Comparison of ENCODE assay signal across 9 cellular contexts in the genomic region with DNA sequence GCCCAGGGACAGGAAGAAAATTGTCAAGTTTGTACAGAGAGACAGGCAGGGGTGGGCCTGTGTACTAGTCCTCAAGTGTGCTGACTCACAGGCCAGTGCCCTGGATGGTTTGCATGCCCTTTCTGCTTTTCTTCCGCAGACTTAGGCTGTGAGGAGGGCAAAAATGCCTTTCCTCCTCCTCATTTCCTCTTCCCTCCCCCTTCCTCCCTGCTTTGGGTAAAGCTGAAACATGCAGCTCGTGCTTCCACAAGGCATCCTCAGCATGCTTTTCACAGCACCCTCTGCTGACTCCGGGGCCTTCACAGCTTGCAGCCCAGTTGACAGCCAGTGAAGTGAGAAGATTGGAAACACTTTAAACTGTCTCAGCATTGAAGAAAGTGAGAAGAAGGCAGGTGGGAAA.
DNase-seq lines count a peak whose midpoint lies in the region; ATAC-seq, FAIRE-seq and TF ChIP-seq lines count a peak whose summit lies in the region.
"Had no signal": no experiment of that assay in that cellular context is flagged by ENCODE, and none has a peak within 500 bp of the region (broad histone marks: within the 10 kb centered on the region; RNA-seq: fewer than 3 reads in every experiment).

No MANE protein-coding gene starts in this region.

- H3K4me1 ChIP-seq in liver (ENCODE audit: control insufficient read depth in 4 of 4, insufficient read depth in 4 of 4, low read length in 3 of 4) (no peaks in the 10 kb centered on the region), HepG2 (ENCODE audit: insufficient read depth, low read length) (no peaks in the 10 kb centered on the region), keratinocyte (ENCODE audit: control insufficient read depth, extremely low read depth, insufficient read depth, low read length) (peaks cover 36% of the 10 kb centered on the region)

- H3K9ac ChIP-seq in liver (ENCODE audit: low read depth in 1 of 2, low read length in 2 of 2) (no peak overlapping the region), HepG2 (ENCODE audit: insufficient read depth, low read depth, low read length) (no peak overlapping the region), keratinocyte (ENCODE audit: control insufficient read depth, extremely low read depth, insufficient read depth, low read length) (no peak overlapping the region)

- no peaks in the 10 kb centered on the region for H3K79me2 ChIP-seq in HepG2 (ENCODE audit: insufficient read depth, low read length)
- no peaks in the 10 kb centered on the region for H3K79me2 ChIP-seq in keratinocyte (ENCODE audit: control insufficient read depth, insufficient read depth, low read length)

- no peaks in the 10 kb centered on the region for H3K9me3 ChIP-seq in liver (ENCODE audit: control insufficient read depth in 4 of 4, low read length in 3 of 4)
- H3K9me3 ChIP-seq in HepG2 (ENCODE audit: low read length), result no peaks in the 10 kb centered on the region
- no peaks in the 10 kb centered on the region for H3K9me3 ChIP-seq in keratinocyte (ENCODE audit: control insufficient read depth, low read depth, low read length)

- FAIRE-seq in HepG2 (lab: Jason Lieb, UNC) (no peak), keratinocyte (lab: Jason Lieb, UNC) (peak; percentile 98)

- 41% methylated on average over 3 of the region's 3 CpGs for WGBS in liver
- 0% methylated on average over 3 of the region's 3 CpGs for WGBS in HepG2 (ENCODE audit: low lambda C conversion rate)

- H3K36me3 ChIP-seq in liver (ENCODE audit: control insufficient read depth in 4 of 4, insufficient read depth in 3 of 4, low read depth in 1 of 4, low read length in 3 of 4) (no peaks in the 10 kb centered on the region), HepG2 (replicated peaks in 1 of 2; ENCODE audit: control insufficient read depth in 1 of 2, insufficient read depth in 2 of 2, low read length in 2 of 2) (no peaks in the 10 kb centered on the region), keratinocyte (ENCODE audit: control insufficient read depth in 2 of 2, extremely low read depth in 1 of 2, insufficient read depth in 2 of 2, low read length in 2 of 2) (no peaks in the 10 kb centered on the region)

- CTCF ChIA-PET in HepG2 (lab: Yijun Ruan, JAX; ENCODE audit: low intra/inter-chr PET ratio, low total read pairs), result no interaction called here

- H3K4me3 ChIP-seq in liver (ENCODE audit: low read depth in 1 of 3, low read length in 3 of 3), result no peak overlapping the region
- no peak overlapping the region for H3K4me3 ChIP-seq in HepG2 (replicated peaks in 1 of 3; ENCODE audit: insufficient read depth in 1 of 3, low read depth in 2 of 3, low read length in 3 of 3)
- H3K4me3 ChIP-seq in cardiac fibroblast (replicated peaks in 1 of 2; ENCODE audit: low read depth in 2 of 2, low read length in 2 of 2), result no peak overlapping the region
- no peak overlapping the region for H3K4me3 ChIP-seq in keratinocyte (ENCODE audit: control insufficient read depth in 2 of 3, extremely low read depth in 1 of 3, insufficient read depth in 2 of 3, low read depth in 1 of 3, low read length in 3 of 3)

- H3K27me3 ChIP-seq in liver (ENCODE audit: control insufficient read depth in 4 of 4, insufficient read depth in 4 of 4, low read length in 3 of 4), result no peaks in the 10 kb centered on the region
- H3K27me3 ChIP-seq in HepG2 (ENCODE audit: control insufficient read depth in 1 of 2, insufficient read depth in 2 of 2, low read length in 2 of 2), result no peaks in the 10 kb centered on the region
- no peaks in the 10 kb centered on the region for H3K27me3 ChIP-seq in keratinocyte (ENCODE audit: control insufficient read depth, extremely low read depth, insufficient read depth, low read length)

- ATAC-seq in HepG2, result no peak
- ATAC-seq in HG03196 (IDR thresholded peaks at IDR 0.05; ENCODE audit: unreplicated experiment), result no peak
- ATAC-seq in GM21619 (IDR thresholded peaks at IDR 0.05; ENCODE audit: unreplicated experiment), result no peak
- ATAC-seq in GM19328 (IDR thresholded peaks at IDR 0.05; ENCODE audit: unreplicated experiment), result no peak
- no peak for ATAC-seq in GM21423 (IDR thresholded peaks at IDR 0.05; ENCODE audit: unreplicated experiment)

- DNase-seq in HepG2 (ENCODE audit: low spot score) (no peak), cardiac fibroblast (ENCODE audit: low read depth in 2 of 2) (peak; percentile 97 to 98), keratinocyte (ENCODE audit: low read depth, low spot score) (peak; percentile 83)

- H2AFZ ChIP-seq in HepG2 (ENCODE audit: low read length), result no peak overlapping the region
- peak overlapping the region; percentile 20 for H2AFZ ChIP-seq in keratinocyte (ENCODE audit: control insufficient read depth, low read length)

- no peaks in the 10 kb centered on the region for H3K9me1 ChIP-seq in keratinocyte (ENCODE audit: control insufficient read depth, extremely low read depth, insufficient read depth, low read length)

- in situ Hi-C loops in HepG2 (cut with HindIII; ENCODE audit: extremely low pct_ligation_motif_present, low pct_unique_long_range_greater_than_20kb), result no loop called here

- TF ChIP-seq RAD21 in liver (IDR thresholded peaks at IDR 0.05) (peak; percentile 13 to 30), HepG2 (CRISPR knock-in tag; IDR thresholded peaks at IDR 0.05) (no peak)

- H3K27ac ChIP-seq in liver (ENCODE audit: low read depth in 1 of 2, low read length in 2 of 2) (no peak overlapping the region), HepG2 (ENCODE audit: extremely low read length, insufficient read depth, low read length) (no peak overlapping the region), keratinocyte (ENCODE audit: control insufficient read depth, insufficient read depth, low read length) (peak overlapping the region; percentile 29)
- H3K27ac ChIP-seq: C4-2B had no signal

- no peak overlapping the region for H3K4me2 ChIP-seq in HepG2 (ENCODE audit: low read depth, low read length)
- H3K4me2 ChIP-seq in keratinocyte (ENCODE audit: control insufficient read depth, extremely low read depth, insufficient read depth, low read depth, low read length), result peak overlapping the region; percentile 33

- intact Hi-C loops in HepG2 (cut with micrococcal nuclease; ENCODE audit: unreplicated experiment), result no loop called here

- dilution Hi-C loops in keratinocyte (cut with MboI; ENCODE audit: extremely low pct_ligation_motif_present, low sequenced_read_pairs), result no loop called here

- H4K20me1 ChIP-seq in HepG2 (ENCODE audit: insufficient read depth, low read length) (no peaks in the 10 kb centered on the region), keratinocyte (ENCODE audit: control insufficient read depth, extremely low read depth, insufficient read depth, low read length) (no peaks in the 10 kb centered on the region)

- POLR2A ChIA-PET in HepG2 (lab: Yijun Ruan, JAX), result no interaction called here

- BruUV-seq in HepG2 (replicated peaks; lab: Mats Ljungman, UMichigan), result no TSS peak

- no peak for TF ChIP-seq CTCF in liver (IDR thresholded peaks at IDR 0.05; ENCODE audit: low read depth, low read length, missing input control)
- TF ChIP-seq CTCF in HepG2 (CRISPR knock-in tag; IDR thresholded peaks at IDR 0.05), result no peak
- peak; percentile 62 for TF ChIP-seq CTCF in cardiac fibroblast (IDR thresholded peaks at IDR 0.05; ENCODE audit: low read depth, low read length)
- TF ChIP-seq CTCF in keratinocyte (optimal IDR thresholded peaks at IDR 0.05 in 1 of 3, IDR thresholded peaks at IDR 0.05 in 1 of 3, conservative IDR thresholded peaks at IDR 0.05 in 1 of 3; ENCODE audit: extremely low read depth in 1 of 3, insufficient read depth in 2 of 3, low read length in 3 of 3), result peak; percentile 52 to 77 (median 55)

- TF ChIP-seq POLR2A in HepG2 (IDR thresholded peaks at IDR 0.05; ENCODE audit: insufficient read depth in 1 of 2, low read depth in 2 of 2, low read length in 2 of 2), result no peak

- no peak for TF ChIP-seq EP300 in HepG2 (IDR thresholded peaks at IDR 0.05; ENCODE audit: low read depth in 2 of 2, low read length in 2 of 2)
- TF ChIP-seq EP300 in HepG2 (CRISPR knock-in tag; IDR thresholded peaks at IDR 0.05; ENCODE audit: borderline replicate concordance), result no peak

TF ChIP-seq in liver, 16 proteins besides CTCF, POLR2A, EP300 and RAD21:
- TF ChIP-seq NR2F2 (IDR thresholded peaks at IDR 0.05), result peak; percentile 60
- no peak for TF ChIP-seq GABPA (IDR thresholded peaks at IDR 0.05 in 1 of 2, conservative IDR thresholded peaks at IDR 0.05 in 1 of 2)
- TF ChIP-seq, protein P1, sequence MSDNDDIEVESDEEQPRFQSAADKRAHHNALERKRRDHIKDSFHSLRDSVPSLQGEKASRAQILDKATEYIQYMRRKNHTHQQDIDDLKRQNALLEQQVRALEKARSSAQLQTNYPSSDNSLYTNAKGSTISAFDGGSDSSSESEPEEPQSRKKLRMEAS (IDR thresholded peaks at IDR 0.05), result peak; percentile 35
- peak; percentile 55 to 68 for TF ChIP-seq RXRA (IDR thresholded peaks at IDR 0.05)
- TF ChIP-seq EGR1 (IDR thresholded peaks at IDR 0.05; ENCODE audit: low read depth in 2 of 2), result no peak
- no peak for TF ChIP-seq HNF4A (conservative IDR thresholded peaks at IDR 0.05)

TF ChIP-seq in HepG2, 621 proteins besides CTCF, POLR2A, EP300 and RAD21 (continues in another document):
- no peak for TF ChIP-seq ZNF44 (CRISPR knock-in tag; IDR thresholded peaks at IDR 0.05)
- no peak for TF ChIP-seq GLI4 (CRISPR knock-in tag; IDR thresholded peaks at IDR 0.05; ENCODE audit: borderline replicate concordance)
- TF ChIP-seq, protein P2, sequence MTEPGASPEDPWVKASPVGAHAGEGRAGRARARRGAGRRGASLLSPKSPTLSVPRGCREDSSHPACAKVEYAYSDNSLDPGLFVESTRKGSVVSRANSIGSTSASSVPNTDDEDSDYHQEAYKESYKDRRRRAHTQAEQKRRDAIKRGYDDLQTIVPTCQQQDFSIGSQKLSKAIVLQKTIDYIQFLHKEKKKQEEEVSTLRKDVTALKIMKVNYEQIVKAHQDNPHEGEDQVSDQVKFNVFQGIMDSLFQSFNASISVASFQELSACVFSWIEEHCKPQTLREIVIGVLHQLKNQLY (CRISPR knock-in tag; IDR thresholded peaks at IDR 0.05), result no peak
- no peak for TF ChIP-seq ZNF225 (CRISPR knock-in tag; IDR thresholded peaks at IDR 0.05)
- TF ChIP-seq ESRRA (CRISPR knock-in tag; IDR thresholded peaks at IDR 0.05; ENCODE audit: low read depth), result no peak
- TF ChIP-seq, protein P3, sequence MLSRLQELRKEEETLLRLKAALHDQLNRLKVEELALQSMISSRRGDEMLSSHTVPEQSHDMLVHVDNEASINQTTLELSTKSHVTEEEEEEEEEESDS (CRISPR knock-in tag; IDR thresholded peaks at IDR 0.05; ENCODE audit: borderline replicate concordance), result no peak
- TF ChIP-seq, protein P4, sequence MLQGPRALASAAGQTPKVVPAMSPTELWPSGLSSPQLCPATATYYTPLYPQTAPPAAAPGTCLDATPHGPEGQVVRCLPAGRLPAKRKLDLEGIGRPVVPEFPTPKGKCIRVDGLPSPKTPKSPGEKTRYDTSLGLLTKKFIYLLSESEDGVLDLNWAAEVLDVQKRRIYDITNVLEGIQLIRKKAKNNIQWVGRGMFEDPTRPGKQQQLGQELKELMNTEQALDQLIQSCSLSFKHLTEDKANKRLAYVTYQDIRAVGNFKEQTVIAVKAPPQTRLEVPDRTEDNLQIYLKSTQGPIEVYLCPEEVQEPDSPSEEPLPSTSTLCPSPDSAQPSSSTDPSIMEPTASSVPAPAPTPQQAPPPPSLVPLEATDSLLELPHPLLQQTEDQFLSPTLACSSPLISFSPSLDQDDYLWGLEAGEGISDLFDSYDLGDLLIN (CRISPR knock-in tag; IDR thresholded peaks at IDR 0.05; ENCODE audit: borderline replicate concordance), result no peak

Comparison
In these comparisons a context has a peak if more than half of its experiments do, and no peak if none do; other contexts are left out.
1. CTCF ChIP-seq: peak in cardiac fibroblast (single experiment) and keratinocyte (3 of 3); none in liver (single experiment) and HepG2 (single experiment).